ENCODE assay signal across 9 cellular contexts in the genomic region with DNA sequence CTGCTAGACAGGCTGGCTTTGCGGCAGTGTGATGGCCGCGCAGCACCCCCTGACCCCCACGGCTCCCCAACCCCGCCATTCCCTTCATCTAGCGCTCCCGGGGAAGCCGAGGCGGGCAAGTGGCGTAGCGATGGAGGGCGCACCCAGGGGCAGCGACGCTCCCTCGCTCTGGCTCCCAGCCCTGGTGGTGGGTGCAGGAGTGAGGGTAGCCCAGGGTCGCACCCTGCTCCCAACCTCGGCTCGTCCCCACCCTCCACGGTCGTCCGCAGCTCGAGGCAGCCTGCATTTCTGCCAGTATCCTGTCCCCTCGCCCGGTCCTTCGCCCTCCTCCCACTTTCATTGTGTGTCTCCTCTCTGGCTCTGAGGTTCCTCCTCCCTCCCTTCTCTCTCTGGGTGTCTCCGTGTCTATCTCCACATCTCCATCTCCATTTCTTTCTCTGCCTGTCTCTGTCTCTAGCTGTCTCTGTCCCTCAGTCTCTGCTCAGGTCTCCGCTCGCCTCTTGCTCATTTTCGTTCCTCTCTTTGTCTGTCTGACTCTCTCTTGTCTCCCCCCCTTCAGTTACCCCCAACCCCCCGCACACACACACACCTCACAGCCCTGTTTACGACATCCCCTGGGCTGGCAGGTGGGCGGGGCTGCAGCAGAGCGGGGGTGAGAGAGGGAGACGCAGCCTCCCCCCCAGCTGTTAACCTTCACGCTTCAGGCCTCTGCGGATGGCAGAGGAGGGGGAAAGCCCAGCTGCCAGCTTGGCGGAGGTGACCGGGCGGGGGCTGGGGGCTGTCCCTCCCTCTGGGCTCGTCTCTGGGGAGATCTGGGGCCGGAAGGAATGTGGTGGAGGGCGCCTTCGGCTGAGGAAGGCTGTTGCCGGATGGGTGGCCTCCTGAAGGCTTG. TPM values are rescaled to one million over a fixed set of nuclear protein-coding genes. Genes with fewer than 3 reads are reported as not detected.
DNase-seq lines count a peak whose midpoint lies in the region; ATAC-seq and TF ChIP-seq lines count a peak whose summit lies in the region.
"Had no signal": no experiment of that assay in that cellular context is flagged by ENCODE, and none has a peak within 500 bp of the region (broad histone marks: within the 10 kb centered on the region; RNA-seq: fewer than 3 reads in every experiment).

No MANE protein-coding gene starts in this region.

- TF ChIP-seq EP300 in tibial nerve (IDR thresholded peaks at IDR 0.05): no peak

- TF ChIP-seq CTCF in CD8-positive, alpha-beta T cell (IDR thresholded peaks at IDR 0.05): no peak
- TF ChIP-seq CTCF in MM.1S (IDR thresholded peaks at IDR 0.05; ENCODE audit: low read length) (no peak), esophagus squamous epithelium (IDR thresholded peaks at IDR 0.05) (no peak), osteocyte (IDR thresholded peaks at IDR 0.05) (no peak), tibial nerve (IDR thresholded peaks at IDR 0.05) (no peak)

- H4K20me1 ChIP-seq in MM.1S (ENCODE audit: insufficient read depth, low read length): no peaks in the 10 kb centered on the region

- H3K27me3 ChIP-seq in CD8-positive, alpha-beta T cell (ENCODE audit: insufficient read depth, low read length): no peaks in the 10 kb centered on the region
- H3K27me3 ChIP-seq in MM.1S (replicated peaks; ENCODE audit: insufficient read depth, low read length) (peaks cover 39% of the 10 kb centered on the region), esophagus squamous epithelium (peaks cover 0 to 61% (median 14%) of the 10 kb centered on the region in 4 donors), tibial nerve (peaks cover 0 to 6% of the 10 kb centered on the region in 2 donors)

- H3K27ac Mint-ChIP-seq in CD8-positive, alpha-beta T cell: peak overlapping the region; percentile 93
- H3K27ac Mint-ChIP-seq in osteocyte (ENCODE audit: unreplicated experiment): peak overlapping the region; percentile 99

- H3K4me2 ChIP-seq in MM.1S (ENCODE audit: low read depth, low read length): peak overlapping the region; percentile 98

- intact Hi-C loops in CD8-positive, alpha-beta T cell (cut with DNase I, micrococcal nuclease): loop anchor here (1.0 to 5.0 kb wide), 3 partner anchors 18 to 110 kb away; no protein-coding TSS in a partner anchor
- intact Hi-C loops in esophagus squamous epithelium (cut with DNase I): no loop called here

- no peaks in the 10 kb centered on the region for H3K79me2 ChIP-seq in MM.1S (ENCODE audit: low read length)

- no peak for TF ChIP-seq POLR2A in esophagus squamous epithelium (IDR thresholded peaks at IDR 0.05)
- TF ChIP-seq POLR2A in tibial nerve (IDR thresholded peaks at IDR 0.05): no peak

- H3K9me2 ChIP-seq in MM.1S (replicated peaks; ENCODE audit: insufficient read depth, low read length): no peaks in the 10 kb centered on the region

- peak overlapping the region; percentile 15; the same call in 1 of the 2 replicates for H3K9ac ChIP-seq in MM.1S (ENCODE audit: low read length)

- H3K36me3 Mint-ChIP-seq in CD8-positive, alpha-beta T cell: no peaks in the 10 kb centered on the region
- H3K36me3 Mint-ChIP-seq in osteocyte (ENCODE audit: unreplicated experiment): no peaks in the 10 kb centered on the region

- WGBS in esophagus squamous epithelium, 2 donors: 0 to 1% methylated on average over 13 to 30 of the region's 44 CpGs
- WGBS in tibial nerve, 2 donors: 3% methylated on average over 31 to 33 of the region's 44 CpGs

- peak overlapping the region; percentile 67 for H2AFZ ChIP-seq in MM.1S (ENCODE audit: low read length)

- H3K4me3 ChIP-seq in CD8-positive, alpha-beta T cell (ENCODE audit: low read depth, low read length): peak overlapping the region; percentile 73
- H3K4me3 ChIP-seq in MM.1S (ENCODE audit: low read length) (peak overlapping the region; percentile 54), esophagus squamous epithelium (peak overlapping the region; percentile 22 to 63 (median 45)), tibial nerve (peak overlapping the region; percentile 30 to 55 (median 48))

- H3K4me1 Mint-ChIP-seq in CD8-positive, alpha-beta T cell (ENCODE audit: low read depth): peaks cover 19% of the 10 kb centered on the region
- H3K4me1 Mint-ChIP-seq in osteocyte (ENCODE audit: unreplicated experiment): peaks cover 81% of the 10 kb centered on the region

- peaks cover 3% of the 10 kb centered on the region for H3K27me3 Mint-ChIP-seq in CD8-positive, alpha-beta T cell (ENCODE audit: low read depth)
- no peaks in the 10 kb centered on the region for H3K27me3 Mint-ChIP-seq in osteocyte (ENCODE audit: unreplicated experiment)

- no peaks in the 10 kb centered on the region for H3K9me3 ChIP-seq in CD8-positive, alpha-beta T cell (ENCODE audit: low read length)
- H3K9me3 ChIP-seq in MM.1S (replicated peaks; ENCODE audit: insufficient read depth, low read length): no peaks in the 10 kb centered on the region
- no peaks in the 10 kb centered on the region for H3K9me3 ChIP-seq in esophagus squamous epithelium
- no peaks in the 10 kb centered on the region for H3K9me3 ChIP-seq in tibial nerve

- H3K4me3 Mint-ChIP-seq in CD8-positive, alpha-beta T cell: peak overlapping the region; percentile 95
- peak overlapping the region; percentile 67 for H3K4me3 Mint-ChIP-seq in osteocyte (ENCODE audit: unreplicated experiment)

- H3K9me3 Mint-ChIP-seq in CD8-positive, alpha-beta T cell: no peaks in the 10 kb centered on the region
- no peaks in the 10 kb centered on the region for H3K9me3 Mint-ChIP-seq in osteocyte (ENCODE audit: unreplicated experiment)

- CTCF ChIA-PET in CD8-positive, alpha-beta T cell (lab: Charles Lee): interaction anchor here (1.1 to 8.1 kb wide), 6 partner anchors 15 to 113 kb away, joined by 4 to 37 read pairs (median 5); no protein-coding TSS in a partner anchor

- peaks cover 20% of the 10 kb centered on the region for H3K4me1 ChIP-seq in CD8-positive, alpha-beta T cell (ENCODE audit: insufficient read depth, low read length)
- H3K4me1 ChIP-seq in MM.1S (ENCODE audit: low read length) (peaks cover 10% of the 10 kb centered on the region; the same call in 1 of the 2 replicates), esophagus squamous epithelium (peaks cover 17 to 40% (median 37%) of the 10 kb centered on the region in 3 donors), tibial nerve (peaks cover 0 to 50% (median 24%) of the 10 kb centered on the region in 4 donors)

- no peaks in the 10 kb centered on the region for H3K36me3 ChIP-seq in CD8-positive, alpha-beta T cell (ENCODE audit: insufficient read depth, low read length)
- H3K36me3 ChIP-seq in MM.1S (replicated peaks; ENCODE audit: insufficient read depth, low read length) (no peaks in the 10 kb centered on the region), esophagus squamous epithelium (no peaks in the 10 kb centered on the region), tibial nerve (no peaks in the 10 kb centered on the region)

- peak; percentile 50 to 89 (median 72) for DNase-seq in CD8-positive, alpha-beta T cell
- DNase-seq in MM.1S (no peak), esophagus squamous epithelium (lab: John Stamatoyannopoulos, UW) (no peak), osteocyte (ENCODE audit: extremely low spot score, unreplicated experiment) (no peak), tibial nerve (ENCODE audit: low spot score in 2 of 2) (no peak), GOT3 (lab: John Stamatoyannopoulos, UW) (no peak)
- peak; percentile 81 for DNase-seq in activated CD8-positive, alpha-beta memory T cell treated with anti-CD3 and anti-CD28 coated beads, Interleukin-2, amount 50 U/mL, for 48 hours

- H3K27ac ChIP-seq in CD8-positive, alpha-beta T cell (ENCODE audit: low read depth, low read length): peak overlapping the region; percentile 30
- H3K27ac ChIP-seq in MM.1S (ENCODE audit: low read length) (no peak overlapping the region), esophagus squamous epithelium (peak overlapping the region in 3 of 4 donors; percentile 38 to 66 (median 57)), tibial nerve (peak overlapping the region; percentile 4 to 92 (median 82))

- H3F3A ChIP-seq in MM.1S (ENCODE audit: insufficient read depth, low read length): no peaks in the 10 kb centered on the region

- peak; percentile 78 for ATAC-seq in CD8-positive, alpha-beta T cell
- peak; percentile 33 for ATAC-seq in GM21360 (IDR thresholded peaks at IDR 0.05; ENCODE audit: unreplicated experiment)

- POLR2A ChIA-PET in CD8-positive, alpha-beta T cell (lab: Charles Lee): interaction anchor here (1.4 to 2.7 kb wide), 3 partner anchors 9 to 110 kb away, joined by 3 to 10 read pairs (median 6); no protein-coding TSS in a partner anchor

RNA-seq across cellular contexts. Expression of a gene that starts 48.7 kb away (rescaled TPM):
- under 1 TPM; 0.17 to 0.30 TPM for total RNA-seq in CD8-positive, alpha-beta T cell
- total RNA-seq in esophagus squamous epithelium (not detected), osteocyte (0.57 and 0.62 TPM in 2 replicates), tibial nerve (under 1 TPM in 3 of 4 donors, not detected in 1; under 0.01 to 0.30 (median 0.21) TPM)
- total RNA-seq: LHCN-M2 had no signal

Comparison
In these comparisons a context has a peak if more than half of its experiments do, and no peak if none do; other contexts are left out.
1. DNase-seq: peak in CD8-positive, alpha-beta T cell (7 of 7) and activated CD8-positive, alpha-beta memory T cell treated with anti-CD3 and anti-CD28 coated beads, Interleukin-2, amount 50 U/mL, for 48 hours (single experiment); none in MM.1S (single experiment), esophagus squamous epithelium (single experiment), osteocyte (single experiment), tibial nerve (0 of 2) and GOT3 (single experiment).
2. Peak in every context shown above with its lines, with median percentiles within 50 percentile points of each other: H3K4me3 ChIP-seq.